In the genomic region with DNA sequence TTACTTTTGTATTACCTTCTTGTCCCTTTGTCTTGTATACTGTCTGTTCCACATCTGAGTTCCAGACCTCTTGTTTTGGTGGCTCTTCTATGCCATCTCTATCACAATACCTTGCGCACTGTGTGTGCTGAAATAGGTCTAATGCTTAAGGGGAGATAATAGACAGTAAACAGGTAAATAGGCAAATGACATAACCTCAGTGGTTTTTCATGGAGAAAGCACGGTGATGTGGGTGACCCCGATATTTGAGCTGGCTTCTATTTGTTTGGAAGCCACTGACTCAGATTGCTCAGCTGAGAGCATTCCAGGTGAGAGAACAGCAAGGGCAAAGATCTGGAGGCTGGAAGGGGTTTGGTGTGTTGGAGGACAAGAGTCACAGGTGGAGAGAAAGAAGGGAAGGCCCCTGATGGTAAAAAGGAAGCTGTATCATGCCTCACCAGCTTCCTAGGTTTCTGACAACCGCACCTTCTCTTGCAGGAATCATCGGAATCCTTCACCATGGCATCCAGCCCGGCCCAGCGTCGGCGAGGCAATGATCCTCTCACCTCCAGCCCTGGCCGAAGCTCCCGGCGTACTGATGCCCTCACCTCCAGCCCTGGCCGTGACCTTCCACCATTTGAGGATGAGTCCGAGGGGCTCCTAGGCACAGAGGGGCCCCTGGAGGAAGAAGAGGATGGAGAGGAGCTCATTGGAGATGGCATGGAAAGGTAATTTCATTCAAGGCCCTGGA, we compare ENCODE assay signal across 8 cellular contexts. TPM values are rescaled to one million over a fixed set of nuclear protein-coding genes. Genes with fewer than 3 reads are reported as not detected.
DNase-seq lines count a peak whose midpoint lies in the region; ATAC-seq, FAIRE-seq and TF ChIP-seq lines count a peak whose summit lies in the region.

No MANE protein-coding gene starts in this region.

- CTCF ChIA-PET in T-cell (lab: Charles Lee): interaction anchor here in 1 of 2 donors (1.6 kb wide), 1 partner anchor 8 kb away, joined by 4 read pairs; the partner anchor contains the start of gene TPRA1

- H3K9me3 ChIP-seq in right atrium auricular region: no peaks in the 10 kb centered on the region

- no peak for FAIRE-seq in H54 (lab: Jason Lieb, UNC)

- peaks cover 0 to 16% of the 10 kb centered on the region in 2 donors for H3K4me1 ChIP-seq in right atrium auricular region

- peak; percentile 52 for DNase-seq in NCI-H1694 treated with DMSO at 0.1 percent for 48 hours (lab: John Stamatoyannopoulos, UW)
- DNase-seq in NCI-H1694 (lab: John Stamatoyannopoulos, UW): no peak
- no peak for DNase-seq in T-cell
- no peak for DNase-seq in right atrium auricular region (ENCODE audit: low spot score)
- no peak for DNase-seq in T1000 (lab: John Stamatoyannopoulos, UW)
- no peak for DNase-seq in H54 (ENCODE audit: insufficient read length, low spot score)

- H3K4me1 Mint-ChIP-seq in T-cell: peaks cover 7 to 24% (median 18%) of the 10 kb centered on the region in 3 donors
- peaks cover 44% of the 10 kb centered on the region for H3K4me1 Mint-ChIP-seq in stimulated activated memory B cell treated with anti-CD40 and anti-IgM and Interleukin-4, amounts not matched to agents 10 μg/mL and 1 μg/mL and 100 μg/mL, for 72 hours

- no peaks in the 10 kb centered on the region for H3K9me3 Mint-ChIP-seq in T-cell
- no peaks in the 10 kb centered on the region for H3K9me3 Mint-ChIP-seq in stimulated activated memory B cell treated with anti-CD40 and anti-IgM and Interleukin-4, amounts not matched to agents 10 μg/mL and 1 μg/mL and 100 μg/mL, for 72 hours

- H3K4me3 ChIP-seq in right atrium auricular region: peak overlapping the region; percentile 45 to 70

- TF ChIP-seq CTCF in right atrium auricular region (IDR thresholded peaks at IDR 0.05): no peak

- H3K27me3 ChIP-seq in right atrium auricular region: no peaks in the 10 kb centered on the region

- POLR2A ChIA-PET in T-cell (lab: Charles Lee): no interaction called here

- ATAC-seq in T-cell (replicated peaks in 1 of 4) (no peak), GM21526 (IDR thresholded peaks at IDR 0.05; ENCODE audit: low FRiP score, unreplicated experiment) (no peak)
- ATAC-seq in stimulated activated memory B cell treated with anti-CD40 and anti-IgM and Interleukin-4, amounts not matched to agents 10 μg/mL and 1 μg/mL and 100 μg/mL, for 72 hours: no peak

- peak overlapping the region; percentile 64 to 88 (median 81) for H3K4me3 Mint-ChIP-seq in T-cell
- peak overlapping the region; percentile 84 for H3K4me3 Mint-ChIP-seq in stimulated activated memory B cell treated with anti-CD40 and anti-IgM and Interleukin-4, amounts not matched to agents 10 μg/mL and 1 μg/mL and 100 μg/mL, for 72 hours

- no peaks in the 10 kb centered on the region for H3K36me3 ChIP-seq in right atrium auricular region

- peaks cover 5% of the 10 kb centered on the region for H3K36me3 Mint-ChIP-seq in T-cell
- H3K36me3 Mint-ChIP-seq in stimulated activated memory B cell treated with anti-CD40 and anti-IgM and Interleukin-4, amounts not matched to agents 10 μg/mL and 1 μg/mL and 100 μg/mL, for 72 hours: peaks cover 21% of the 10 kb centered on the region

- TF ChIP-seq POLR2A in H54 (IDR thresholded peaks at IDR 0.05; ENCODE audit: low read depth, low read length): no peak

- peak overlapping the region; percentile 70 to 85 for H3K27ac Mint-ChIP-seq in T-cell
- peak overlapping the region; percentile 86 for H3K27ac Mint-ChIP-seq in stimulated activated memory B cell treated with anti-CD40 and anti-IgM and Interleukin-4, amounts not matched to agents 10 μg/mL and 1 μg/mL and 100 μg/mL, for 72 hours

- H3K27me3 Mint-ChIP-seq in T-cell: no peaks in the 10 kb centered on the region
- no peaks in the 10 kb centered on the region for H3K27me3 Mint-ChIP-seq in stimulated activated memory B cell treated with anti-CD40 and anti-IgM and Interleukin-4, amounts not matched to agents 10 μg/mL and 1 μg/mL and 100 μg/mL, for 72 hours

- H3K27ac ChIP-seq in right atrium auricular region: peak overlapping the region; percentile 57 to 76

RNA-seq across cellular contexts. Expression of gene MCM2, which starts 0.8 kb away (rescaled TPM):
- 10 to 100 TPM in 4 of 5 donors, 1 to 10 TPM in 1; 8.4 to 23.2 (median 14.1) TPM for total RNA-seq in T-cell
- total RNA-seq in right atrium auricular region: 1 to 10 TPM; 3.8 to 5.4 TPM

RNA-seq across cellular contexts. Expression of gene TPRA1, which starts 8.5 kb away (rescaled TPM):
- total RNA-seq in T-cell: 10 to 100 TPM; 17.1 to 38.4 (median 34.6) TPM
- total RNA-seq in right atrium auricular region: 10 to 100 TPM; 24.0 to 27.3 TPM

RNA-seq across cellular contexts. Expression of gene PODXL2, which starts 30.0 kb away (rescaled TPM):
- 1 to 10 TPM; 2.0 to 4.7 (median 4.2) TPM for total RNA-seq in T-cell
- total RNA-seq in right atrium auricular region: 1 to 10 TPM; 1.9 to 2.9 TPM
